In the genomic region with DNA sequence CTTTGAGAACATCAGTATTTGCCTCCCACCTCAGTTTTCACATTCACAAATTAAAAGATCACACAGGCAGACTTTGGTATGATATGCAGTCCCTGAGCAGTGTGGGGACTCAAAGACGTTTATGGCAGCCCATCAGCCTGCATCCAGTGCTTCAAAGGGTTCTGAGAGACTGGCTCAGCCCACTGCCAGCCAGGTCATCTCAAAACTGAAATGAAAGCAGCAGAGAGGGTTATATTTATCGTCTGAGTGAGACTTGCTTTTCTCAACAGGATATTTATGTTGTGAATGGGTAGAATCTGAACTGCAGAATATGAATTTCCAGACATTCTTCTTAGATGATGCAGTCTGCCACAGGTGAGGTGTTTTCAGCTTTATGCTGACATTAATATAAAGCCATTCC, we compare ENCODE assay signal across 25 cellular contexts.
"Had no signal": no experiment of that assay in that cellular context is flagged by ENCODE, and none has a peak within 500 bp of the region (broad histone marks: within the 10 kb centered on the region; RNA-seq: fewer than 3 reads in every experiment).

No MANE protein-coding gene starts in this region.

- H3K9me3 Mint-ChIP-seq: activated naive CD8-positive, alpha-beta T cell treated with anti-CD3 and anti-CD28 coated beads, Interleukin-2, amount 10 ng/mL, durations not matched to agents 7 days and 5 days; T-helper 2 cell treated with Interferon-gamma antibody and Interleukin-4, amounts not matched to agents 5 μg/mL and 100 μg/mL, for 36 hours had no signal

- DNase-seq: activated CD4-positive, alpha-beta T cell treated with anti-CD3 and anti-CD28 coated beads, Interleukin-2, amount 50 U/mL, for 1 hour; activated CD4-positive, CD25-positive, alpha-beta regulatory T cell treated with anti-CD3 and anti-CD28 coated beads, Interleukin-2, amount 50 U/mL, for 72 hours; activated CD8-positive, alpha-beta T cell treated with anti-CD3 and anti-CD28 coated beads, Interleukin-2, amount 10 ng/mL, durations not matched to agents 7 days and 5 days; activated naive CD4-positive, alpha-beta T cell treated with Interleukin-2 at 50 U/mL for 16 hours; activated naive CD8-positive, alpha-beta T cell treated with anti-CD3 and anti-CD28 coated beads, Interleukin-2, amount 10 ng/mL, durations not matched to agents 7 days and 5 days; activated T-cell treated with anti-CD3 and anti-CD28 coated beads, Interleukin-2, amount 50 U/mL, for 4 hours; amniotic stem cell; effector memory CD4-positive, alpha-beta T cell; foreskin melanocyte; hippocampal formation; left ventricle myocardium superior; mammary epithelial cell; naive thymus-derived CD8-positive, alpha-beta T cell; retina; spleen; stimulated activated CD4-positive, alpha-beta T cell treated with anti-CD3 and anti-CD28 coated beads, Interleukin-4, amount 100 ng/mL, for 1 hour; uterus had no signal

- H3K4me3 Mint-ChIP-seq: activated CD8-positive, alpha-beta T cell treated with anti-CD3 and anti-CD28 coated beads, Interleukin-2, amount 10 ng/mL, durations not matched to agents 7 days and 5 days; activated naive CD8-positive, alpha-beta T cell treated with anti-CD3 and anti-CD28 coated beads, Interleukin-2, amount 10 ng/mL, durations not matched to agents 7 days and 5 days; activated T-cell treated with anti-CD3 and anti-CD28 coated beads, Interleukin-2, amount 50 U/mL, for 4 hours; central memory CD8-positive, alpha-beta T cell; mesothelial cell of epicardium; naive thymus-derived CD8-positive, alpha-beta T cell; stimulated activated naive CD8-positive, alpha-beta T cell treated with anti-CD3 and anti-CD28 coated beads, Interleukin-15, Interleukin-2, amounts not matched to agents 100 ng/mL and 50 ng/mL, for 24 hours; T-helper 2 cell treated with Interferon-gamma antibody and Interleukin-4, amounts not matched to agents 5 μg/mL and 100 μg/mL, for 36 hours had no signal

- H3K27ac Mint-ChIP-seq: activated CD8-positive, alpha-beta T cell treated with anti-CD3 and anti-CD28 coated beads, Interleukin-2, amount 10 ng/mL, durations not matched to agents 7 days and 5 days; activated naive CD8-positive, alpha-beta T cell treated with anti-CD3 and anti-CD28 coated beads, Interleukin-2, amount 10 ng/mL, durations not matched to agents 7 days and 5 days; mesothelial cell of epicardium; progenitor cell of endocrine pancreas; stimulated activated naive CD8-positive, alpha-beta T cell treated with anti-CD3 and anti-CD28 coated beads, Interleukin-15, Interleukin-2, amounts not matched to agents 100 ng/mL and 50 ng/mL, for 24 hours; T-helper 2 cell treated with Interferon-gamma antibody and Interleukin-4, amounts not matched to agents 5 μg/mL and 100 μg/mL, for 36 hours had no signal

- H3K36me3 ChIP-seq: breast epithelium, spleen, tibial nerve, uterus had no signal

- H3K27ac ChIP-seq: breast epithelium, spleen, tibial nerve, uterus, VCaP had no signal

- H3K27me3 ChIP-seq: uterus had no signal

- H3K9me3 ChIP-seq: uterus had no signal

- H3K4me1 ChIP-seq: breast epithelium, uterus had no signal

- ATAC-seq: activated CD8-positive, alpha-beta T cell treated with anti-CD3 and anti-CD28 coated beads, Interleukin-2, amount 10 ng/mL, durations not matched to agents 7 days and 5 days; activated T-cell treated with anti-CD3 and anti-CD28 coated beads, Interleukin-2, amount 50 U/mL, for 4 hours; left ventricle myocardium superior; naive thymus-derived CD8-positive, alpha-beta T cell had no signal

- H3K4me3 ChIP-seq: breast epithelium, spleen, tibial nerve, uterus had no signal

- H3K36me3 Mint-ChIP-seq: activated naive CD8-positive, alpha-beta T cell treated with anti-CD3 and anti-CD28 coated beads, Interleukin-2, amount 10 ng/mL, durations not matched to agents 7 days and 5 days; mesothelial cell of epicardium had no signal
